In the genomic region with DNA sequence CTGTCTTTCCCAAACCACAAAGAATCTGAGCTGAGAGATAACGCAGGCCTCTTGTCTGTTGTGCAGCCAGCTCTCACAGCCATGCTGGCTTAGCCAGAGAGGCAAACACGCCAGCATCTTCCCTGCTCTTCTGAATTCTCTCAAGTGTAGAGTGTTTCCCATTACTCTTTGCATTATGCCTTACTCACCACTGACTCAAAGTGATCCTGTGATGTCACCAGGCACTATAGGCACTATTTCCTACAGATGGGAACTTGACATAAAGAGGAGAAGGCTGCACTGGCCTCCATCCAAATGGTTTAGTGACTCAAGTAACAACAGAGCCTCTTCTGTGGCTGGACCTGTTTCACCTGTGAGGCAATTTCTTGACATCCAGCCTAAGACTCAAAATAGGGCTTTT, we compare ENCODE assay signal across 12 cellular contexts. TPM values are rescaled to one million over a fixed set of nuclear protein-coding genes. Genes with fewer than 3 reads are reported as not detected.
A peak's percentile ranks its signal among the peaks of the same experiment; 100 is the strongest.
DNase-seq lines count a peak whose midpoint lies in the region; ATAC-seq, FAIRE-seq and TF ChIP-seq lines count a peak whose summit lies in the region.
"Had no signal": no experiment of that assay in that cellular context is flagged by ENCODE, and none has a peak within 500 bp of the region (broad histone marks: within the 10 kb centered on the region; RNA-seq: fewer than 3 reads in every experiment).

No MANE protein-coding gene starts in this region.

- DNase-seq in left cardiac atrium: no peak
- DNase-seq in Right ventricle myocardium inferior (ENCODE audit: missing footprints): no peak
- DNase-seq in NCI-H510A treated with DMSO at 0.1 percent for 48 hours (lab: John Stamatoyannopoulos, UW): peak; percentile 30
- peak; percentile 93 to 95 for DNase-seq in fibroblast of lung (ENCODE audit: low read depth in 2 of 2)
- no peak for DNase-seq in GM12891 (ENCODE audit: insufficient read length, low spot score)
- DNase-seq in globus pallidus (ENCODE audit: low spot score): no peak
- DNase-seq in OCI-M1 (lab: John Stamatoyannopoulos, UW): no peak
- DNase-seq: upper lobe of right lung had no signal

- H4K20me1 ChIP-seq in fibroblast of lung (ENCODE audit: control insufficient read depth, extremely low read depth, insufficient read depth, low read length): no peaks in the 10 kb centered on the region
- H4K20me1 ChIP-seq: BLaER1 had no signal

- peak overlapping the region; percentile 52 for H3K4me2 ChIP-seq in fibroblast of lung (ENCODE audit: extremely low read depth, insufficient read depth, low read length)
- H3K4me2 ChIP-seq: BLaER1 had no signal

- H3K4me1 ChIP-seq in fibroblast of lung (ENCODE audit: control insufficient read depth, extremely low read depth, insufficient read depth, low read length): peaks cover 6% of the 10 kb centered on the region
- peaks cover 32 to 52% (median 47%) of the 10 kb centered on the region in 3 donors for H3K4me1 ChIP-seq in skeletal muscle tissue (ENCODE audit: control insufficient read depth in 3 of 3, insufficient read depth in 3 of 3, low read length in 3 of 3)
- H3K4me1 ChIP-seq: parathyroid adenoma had no signal

- ATAC-seq in left cardiac atrium (peak; percentile 34 to 49), Right ventricle myocardium inferior (no peak)
- ATAC-seq: upper lobe of right lung had no signal

- intact Hi-C loops in left cardiac atrium (cut with DNase I) (no loop called here), Right ventricle myocardium inferior (cut with DNase I) (no loop called here)

- peak overlapping the region; percentile 10 for H3K27ac ChIP-seq in fibroblast of lung (ENCODE audit: insufficient read depth, low read length)
- H3K27ac ChIP-seq in skeletal muscle tissue (ENCODE audit: low read depth, low read length): peak overlapping the region; percentile 15
- H3K27ac ChIP-seq: BLaER1, parathyroid adenoma, upper lobe of right lung had no signal

- H3K9me3 ChIP-seq in fibroblast of lung (ENCODE audit: control insufficient read depth, insufficient read depth, low read depth, low read length) (no peaks in the 10 kb centered on the region), skeletal muscle tissue (ENCODE audit: control insufficient read depth in 3 of 3, low read length in 3 of 3) (no peaks in the 10 kb centered on the region)
- H3K9me3 ChIP-seq: BLaER1, upper lobe of right lung had no signal

- no peak overlapping the region for H3K4me3 ChIP-seq in fibroblast of lung (replicated peaks in 1 of 4; ENCODE audit: control extremely low read depth in 1 of 4, insufficient read depth in 1 of 4, low read depth in 3 of 4, low read length in 4 of 4)
- H3K4me3 ChIP-seq in skeletal muscle tissue (ENCODE audit: low read length in 3 of 3): no peak overlapping the region
- H3K4me3 ChIP-seq: BLaER1, upper lobe of right lung had no signal

- no peak for FAIRE-seq in GM12891 (lab: Jason Lieb, UNC)
- FAIRE-seq: endothelial cell of umbilical vein had no signal

- TF ChIP-seq CTCF in fibroblast of lung (conservative IDR thresholded peaks at IDR 0.05 in 1 of 2, IDR thresholded peaks at IDR 0.05 in 1 of 2; ENCODE audit: low read depth in 1 of 2, low read length in 2 of 2): no peak

- no peak overlapping the region for H3K9ac ChIP-seq in fibroblast of lung (ENCODE audit: insufficient read depth, low read length)
- no peak overlapping the region for H3K9ac ChIP-seq in skeletal muscle tissue (ENCODE audit: low read depth in 1 of 3, low read length in 3 of 3)
- H3K9ac ChIP-seq: BLaER1, parathyroid adenoma had no signal

- H3K27me3 ChIP-seq in fibroblast of lung (ENCODE audit: control insufficient read depth, insufficient read depth, low read length) (no peaks in the 10 kb centered on the region), skeletal muscle tissue (ENCODE audit: control insufficient read depth in 3 of 3, insufficient read depth in 3 of 3, low read length in 3 of 3) (no peaks in the 10 kb centered on the region)
- H3K27me3 ChIP-seq: BLaER1, upper lobe of right lung had no signal

- no peaks in the 10 kb centered on the region for H3K79me2 ChIP-seq in fibroblast of lung (ENCODE audit: control insufficient read depth, insufficient read depth, low read length)
- H3K79me2 ChIP-seq: parathyroid adenoma had no signal

- H3K36me3 ChIP-seq in fibroblast of lung (ENCODE audit: control insufficient read depth, insufficient read depth, low read length): no peaks in the 10 kb centered on the region
- no peaks in the 10 kb centered on the region for H3K36me3 ChIP-seq in skeletal muscle tissue (ENCODE audit: control insufficient read depth in 3 of 3, insufficient read depth in 3 of 3, low read length in 3 of 3)
- H3K36me3 ChIP-seq: BLaER1, upper lobe of right lung had no signal

- no peak overlapping the region for H2AFZ ChIP-seq in fibroblast of lung (ENCODE audit: low read length)
- H2AFZ ChIP-seq: parathyroid adenoma had no signal

- TF ChIP-seq POLR2A in GM12891 (IDR thresholded peaks at IDR 0.05; ENCODE audit: low read depth, low read length): no peak

TF ChIP-seq in GM12891, 5 proteins besides CTCF, POLR2A, EP300 and RAD21:
- TF ChIP-seq TAF1 (IDR thresholded peaks at IDR 0.05; ENCODE audit: low read depth, low read length) (no peak), PAX5 (IDR thresholded peaks at IDR 0.05; ENCODE audit: insufficient read depth, low read length, severe bottlenecking) (no peak), POLR2AphosphoS5 (IDR thresholded peaks at IDR 0.05; ENCODE audit: low read depth, low read length) (no peak), POU2F2 (IDR thresholded peaks at IDR 0.05; ENCODE audit: low read depth, low read length) (no peak), SPI1 (IDR thresholded peaks at IDR 0.05; ENCODE audit: low read depth, low read length) (no peak)
TF ChIP-seq in GM12891: peak in this region for 0.

RNA-seq across cellular contexts. Expression of a gene that starts 44.4 kb away (rescaled TPM):
- 10 to 100 TPM; 30.8 to 60.6 TPM for total RNA-seq in left cardiac atrium
- 130 TPM for total RNA-seq in Right ventricle myocardium inferior
- 47.5 and 56.3 TPM in 2 replicates for total RNA-seq in fibroblast of lung
- polyA plus RNA-seq in fibroblast of lung: 10.7 and 14.6 TPM in 2 replicates
- polyA plus RNA-seq in fibroblast of lung (2012): 20.0 and 36.3 TPM in 2 replicates
- 42.1 and 58.7 TPM in 2 replicates for polyA minus RNA-seq in fibroblast of lung (ENCODE audit: low replicate concordance)
- total RNA-seq in skeletal muscle tissue: 50.6 TPM
- not detected for polyA plus RNA-seq in GM12891 (2012; ENCODE audit: low read depth, missing spikeins)
- total RNA-seq: endothelial cell of umbilical vein had no signal
- polyA plus RNA-seq: endothelial cell of umbilical vein had no signal

Comparison
In these comparisons a context has a peak if more than half of its experiments do, and no peak if none do; other contexts are left out.
1. DNase-seq: peak in NCI-H510A treated with DMSO at 0.1 percent for 48 hours (single experiment) and fibroblast of lung (2 of 2); none in left cardiac atrium (single experiment), Right ventricle myocardium inferior (single experiment), GM12891 (single experiment), globus pallidus (single experiment) and OCI-M1 (single experiment).